Comparison of ENCODE assay signal across 1 cellular context in genomic region chr6:2938004-2938631, GRCh38.
TF ChIP-seq lines count a peak whose summit lies in the region.

No MANE protein-coding gene starts in this region.

TF ChIP-seq in GM23338, 12 proteins besides CTCF, POLR2A, EP300 and RAD21 (continued from another document):
- TF ChIP-seq ZNF462 (CRISPR knock-in tag; IDR thresholded peaks at IDR 0.05): no peak
- TF ChIP-seq NANOG (IDR thresholded peaks at IDR 0.05; ENCODE audit: borderline replicate concordance): no peak
- no peak for TF ChIP-seq STAT1 (IDR thresholded peaks at IDR 0.05; ENCODE audit: unreplicated experiment)
- no peak for TF ChIP-seq ZNF114 (CRISPR knock-in tag; IDR thresholded peaks at IDR 0.05)
- no peak for TF ChIP-seq JUNB (IDR thresholded peaks at IDR 0.05; ENCODE audit: unreplicated experiment)
- no peak for TF ChIP-seq EZH2 (IDR thresholded peaks at IDR 0.05; ENCODE audit: low read depth, unreplicated experiment)
- no peak for TF ChIP-seq ETS1 (IDR thresholded peaks at IDR 0.05)
- TF ChIP-seq ZNF331 (CRISPR knock-in tag; IDR thresholded peaks at IDR 0.05; ENCODE audit: low read depth): no peak
- TF ChIP-seq POLR2AphosphoS5 (IDR thresholded peaks at IDR 0.05; ENCODE audit: low read depth): no peak
- TF ChIP-seq EZH2phosphoT487 (IDR thresholded peaks at IDR 0.05; ENCODE audit: unreplicated experiment): no peak
